9 cellular contexts compared by ENCODE assay signal in genomic region chr5:88683506-88684135, GRCh38.
DNase-seq lines count a peak whose midpoint lies in the region; ATAC-seq and TF ChIP-seq lines count a peak whose summit lies in the region.
"Had no signal": no experiment of that assay in that cellular context is flagged by ENCODE, and none has a peak within 500 bp of the region (broad histone marks: within the 10 kb centered on the region; RNA-seq: fewer than 3 reads in every experiment).

No MANE protein-coding gene starts in this region.

- H3K4me1 ChIP-seq in OCI-LY7 (ENCODE audit: insufficient read depth, low read length, poor library complexity, severe bottlenecking) (no peaks in the 10 kb centered on the region), suprapubic skin (peaks cover 31% of the 10 kb centered on the region)

- peaks cover 94% of the 10 kb centered on the region for H3K27me3 Mint-ChIP-seq in activated naive CD8-positive, alpha-beta T cell treated with anti-CD3 and anti-CD28 coated beads, Interleukin-2, amount 10 ng/mL, durations not matched to agents 7 days and 5 days
- H3K27me3 Mint-ChIP-seq in activated naive CD8-positive, alpha-beta T cell treated with anti-CD3 and anti-CD28 coated beads for 36 hours: peaks cover 95% of the 10 kb centered on the region

- intact Hi-C loops in OCI-LY7 (cut with micrococcal nuclease; ENCODE audit: unreplicated experiment): no loop called here

- no peak overlapping the region for H3K27ac ChIP-seq in OCI-LY7 (ENCODE audit: low read depth, low read length, poor library complexity, severe bottlenecking)
- no peak overlapping the region for H3K27ac ChIP-seq in suprapubic skin
- H3K27ac ChIP-seq: psoas muscle had no signal

- H3K36me3 ChIP-seq in OCI-LY7 (ENCODE audit: insufficient read depth, low read length) (no peaks in the 10 kb centered on the region), suprapubic skin (no peaks in the 10 kb centered on the region)

- POLR2A ChIA-PET in activated naive CD8-positive, alpha-beta T cell treated with anti-CD3 and anti-CD28 coated beads, Interleukin-2, amount 10 ng/mL, durations not matched to agents 7 days and 5 days (lab: Charles Lee): no interaction called here
- POLR2A ChIA-PET in OCI-LY7 (lab: Charles Lee): interaction anchor here (0.6 to 1.7 kb wide), 3 partner anchors 8 to 633 kb away, joined by 3 to 4 read pairs (median 3); no protein-coding TSS in a partner anchor

- H3K36me3 Mint-ChIP-seq in activated naive CD8-positive, alpha-beta T cell treated with anti-CD3 and anti-CD28 coated beads, Interleukin-2, amount 10 ng/mL, durations not matched to agents 7 days and 5 days: peaks cover 1% of the 10 kb centered on the region
- H3K36me3 Mint-ChIP-seq in activated naive CD8-positive, alpha-beta T cell treated with anti-CD3 and anti-CD28 coated beads for 36 hours: peaks cover 4% of the 10 kb centered on the region

- no peak for DNase-seq in activated naive CD8-positive, alpha-beta T cell treated with anti-CD3 and anti-CD28 coated beads, Interleukin-2, amount 10 ng/mL, durations not matched to agents 7 days and 5 days
- DNase-seq in activated naive CD8-positive, alpha-beta T cell treated with anti-CD3 and anti-CD28 coated beads for 36 hours: no peak
- DNase-seq in OCI-LY7 (ENCODE audit: low spot score) (no peak), iPS-NIHi11 (ENCODE audit: low spot score) (peak; percentile 35), NK-92 (lab: John Stamatoyannopoulos, UW; ENCODE audit: unreplicated experiment) (no peak), mesenteric fat pad (ENCODE audit: low spot score) (no peak), suprapubic skin (ENCODE audit: low spot score in 2 of 2) (no peak)
- DNase-seq: psoas muscle had no signal

- no peak for TF ChIP-seq POLR2A in suprapubic skin (IDR thresholded peaks at IDR 0.05)

- peak overlapping the region; percentile 39 for H3K4me3 Mint-ChIP-seq in activated naive CD8-positive, alpha-beta T cell treated with anti-CD3 and anti-CD28 coated beads, Interleukin-2, amount 10 ng/mL, durations not matched to agents 7 days and 5 days
- H3K4me3 Mint-ChIP-seq in activated naive CD8-positive, alpha-beta T cell treated with anti-CD3 and anti-CD28 coated beads for 36 hours: no peak overlapping the region

- no peak for ATAC-seq in activated naive CD8-positive, alpha-beta T cell treated with anti-CD3 and anti-CD28 coated beads, Interleukin-2, amount 10 ng/mL, durations not matched to agents 7 days and 5 days (ENCODE audit: low read depth)
- ATAC-seq in HG03439 (IDR thresholded peaks at IDR 0.05; ENCODE audit: unreplicated experiment): peak; percentile 42

- no peaks in the 10 kb centered on the region for H3K9me2 ChIP-seq in OCI-LY7 (ENCODE audit: insufficient read depth, low read length)

- H2AFZ ChIP-seq in OCI-LY7 (ENCODE audit: low read length): no peak overlapping the region

- no peak overlapping the region for H3K4me2 ChIP-seq in OCI-LY7 (ENCODE audit: low read length)

- H3K4me3 ChIP-seq in OCI-LY7 (ENCODE audit: low read depth, low read length, poor library complexity, severe bottlenecking) (no peak overlapping the region), suprapubic skin (no peak overlapping the region)
- H3K4me3 ChIP-seq: psoas muscle had no signal

- BruUV-seq in OCI-LY7 (replicated peaks; lab: Mats Ljungman, UMichigan): no TSS peak

- H3K9me3 ChIP-seq in OCI-LY7 (ENCODE audit: low read length): no peaks in the 10 kb centered on the region
- no peaks in the 10 kb centered on the region for H3K9me3 ChIP-seq in suprapubic skin
- H3K9me3 ChIP-seq: psoas muscle had no signal

- peak overlapping the region; percentile 19 for H3K27ac Mint-ChIP-seq in activated naive CD8-positive, alpha-beta T cell treated with anti-CD3 and anti-CD28 coated beads, Interleukin-2, amount 10 ng/mL, durations not matched to agents 7 days and 5 days
- no peak overlapping the region for H3K27ac Mint-ChIP-seq in activated naive CD8-positive, alpha-beta T cell treated with anti-CD3 and anti-CD28 coated beads for 36 hours

- H3K4me1 Mint-ChIP-seq in activated naive CD8-positive, alpha-beta T cell treated with anti-CD3 and anti-CD28 coated beads, Interleukin-2, amount 10 ng/mL, durations not matched to agents 7 days and 5 days: peaks cover 12% of the 10 kb centered on the region
- peaks cover 7% of the 10 kb centered on the region for H3K4me1 Mint-ChIP-seq in activated naive CD8-positive, alpha-beta T cell treated with anti-CD3 and anti-CD28 coated beads for 36 hours

- CTCF ChIA-PET in OCI-LY7 (lab: Charles Lee; ENCODE audit: unreplicated experiment): no interaction called here

- H4K20me1 ChIP-seq in OCI-LY7 (ENCODE audit: insufficient read depth, low read length): no peaks in the 10 kb centered on the region

- TF ChIP-seq CTCF in OCI-LY7 (conservative IDR thresholded peaks at IDR 0.05; ENCODE audit: low read length) (peak; percentile 32), suprapubic skin (IDR thresholded peaks at IDR 0.05) (no peak)

- H3K79me2 ChIP-seq in OCI-LY7 (ENCODE audit: insufficient read depth, low read depth, low read length): no peaks in the 10 kb centered on the region

- H3K9me3 Mint-ChIP-seq in activated naive CD8-positive, alpha-beta T cell treated with anti-CD3 and anti-CD28 coated beads, Interleukin-2, amount 10 ng/mL, durations not matched to agents 7 days and 5 days: peaks cover 4% of the 10 kb centered on the region
- H3K9me3 Mint-ChIP-seq in activated naive CD8-positive, alpha-beta T cell treated with anti-CD3 and anti-CD28 coated beads for 36 hours: peaks cover 9% of the 10 kb centered on the region

- WGBS in suprapubic skin: 7% methylated on average over 29 of the region's 31 CpGs

- TF ChIP-seq EP300 in suprapubic skin (IDR thresholded peaks at IDR 0.05): no peak

- H3K27me3 ChIP-seq in suprapubic skin: peaks cover 100% of the 10 kb centered on the region
